In the genomic region with DNA sequence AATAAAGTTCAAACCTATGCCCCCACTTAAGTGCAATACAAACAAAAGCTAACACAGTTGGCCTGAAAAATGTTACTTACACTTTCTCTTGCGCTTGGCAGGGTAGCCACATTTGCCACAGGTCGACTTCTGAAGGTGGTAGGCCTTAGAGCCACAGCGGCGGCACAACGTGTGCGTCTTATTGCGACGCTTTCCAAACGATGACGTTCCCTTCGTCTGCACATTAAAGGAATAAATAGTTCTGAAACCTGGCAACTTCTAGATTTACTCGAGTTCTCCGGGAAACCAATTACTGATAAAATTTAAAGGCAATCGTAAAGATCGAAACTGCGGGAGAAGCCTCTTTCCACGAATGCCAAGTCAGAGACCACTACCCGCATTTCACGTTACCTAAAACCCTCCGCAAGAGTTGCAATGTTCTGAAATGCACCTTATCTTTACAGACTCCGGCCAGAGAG, we compare ENCODE assay signal across 8 cellular contexts. TPM values are rescaled to one million over a fixed set of nuclear protein-coding genes. Genes with fewer than 3 reads are reported as not detected.
DNase-seq lines count a peak whose midpoint lies in the region; ATAC-seq and TF ChIP-seq lines count a peak whose summit lies in the region.

No MANE protein-coding gene starts in this region.

- H2AK5ac ChIP-seq in mesenchymal stem cell (ENCODE audit: low read length, severe bottlenecking) = peak overlapping the region; percentile 50

- H3K4me2 ChIP-seq in mesenchymal stem cell (ENCODE audit: low read length, poor library complexity, severe bottlenecking) = peak overlapping the region; percentile 91

- H3K27ac Mint-ChIP-seq in central memory CD8-positive, alpha-beta T cell (ENCODE audit: low read depth) = peak overlapping the region; percentile 90

- peak overlapping the region; percentile 94 for H4K8ac ChIP-seq in mesenchymal stem cell (ENCODE audit: low read length)

- ATAC-seq in central memory CD8-positive, alpha-beta T cell (replicated peaks; ENCODE audit: extremely low read depth, poor library complexity, severe bottlenecking) = peak; percentile 72
- no peak for ATAC-seq in GM21390 (IDR thresholded peaks at IDR 0.05; ENCODE audit: unreplicated experiment)
- no peak for ATAC-seq in HG02610 (IDR thresholded peaks at IDR 0.05; ENCODE audit: unreplicated experiment)

- H3K79me1 ChIP-seq in mesenchymal stem cell (replicated peaks; ENCODE audit: low read length, poor library complexity, severe bottlenecking) = peaks cover 4% of the 10 kb centered on the region

- peak overlapping the region; percentile 55 to 65 for H3K18ac ChIP-seq in mesenchymal stem cell (ENCODE audit: low read depth in 1 of 2, low read length in 2 of 2)

- no peak for TF ChIP-seq CTCF in tibial nerve (IDR thresholded peaks at IDR 0.05)

- DNase-seq in activated CD4-positive, alpha-beta T cell treated with anti-CD3 and anti-CD28 coated beads for 1 hour = peak; percentile 21
- DNase-seq in activated CD4-positive, alpha-beta T cell treated with anti-CD3 and anti-CD28 coated beads for 48 hours = no peak
- DNase-seq in T-helper 1 cell = peak; percentile 22 to 71 (median 54)
- peak; percentile 48 to 70 for DNase-seq in central memory CD8-positive, alpha-beta T cell (ENCODE audit: low spot score in 2 of 2)
- DNase-seq in mesenchymal stem cell = peak; percentile 58
- DNase-seq in tibial nerve (ENCODE audit: low spot score in 2 of 2) = peak in 1 of 2 donors; percentile 9

- H3K4me1 ChIP-seq in mesenchymal stem cell (ENCODE audit: control insufficient read depth, insufficient read depth, low read depth, low read length) (peaks cover 6% of the 10 kb centered on the region), tibial nerve (peaks cover 0 to 32% (median 13%) of the 10 kb centered on the region in 4 donors)

- H3K36me3 Mint-ChIP-seq in central memory CD8-positive, alpha-beta T cell (ENCODE audit: insufficient read depth) = peaks cover 58% of the 10 kb centered on the region

- H4K91ac ChIP-seq in mesenchymal stem cell (ENCODE audit: low read length) = no peak overlapping the region

- peaks cover 18 to 50% of the 10 kb centered on the region in 2 experiments for H3K36me3 ChIP-seq in mesenchymal stem cell (ENCODE audit: control insufficient read depth in 1 of 2, insufficient read depth in 2 of 2, low read depth in 1 of 2, low read length in 2 of 2)
- H3K36me3 ChIP-seq in tibial nerve = peaks cover 0 to 47% (median 18%) of the 10 kb centered on the region in 3 donors

- peak overlapping the region; percentile 94 for H3K4me3 Mint-ChIP-seq in central memory CD8-positive, alpha-beta T cell

- H3K9ac ChIP-seq in mesenchymal stem cell (ENCODE audit: low read length) = peak overlapping the region; percentile 100

- no peak overlapping the region for H2BK120ac ChIP-seq in mesenchymal stem cell (ENCODE audit: low read depth, low read length)

- H3K27me3 Mint-ChIP-seq in central memory CD8-positive, alpha-beta T cell = no peaks in the 10 kb centered on the region

- no peaks in the 10 kb centered on the region for H3K9me3 Mint-ChIP-seq in central memory CD8-positive, alpha-beta T cell

- peak overlapping the region; percentile 3 for H2BK5ac ChIP-seq in mesenchymal stem cell (ENCODE audit: low read depth, low read length, poor library complexity, severe bottlenecking)

- H3K4me1 Mint-ChIP-seq in central memory CD8-positive, alpha-beta T cell = peaks cover 38% of the 10 kb centered on the region

- no peak overlapping the region for H3K23ac ChIP-seq in mesenchymal stem cell (ENCODE audit: low read length in 2 of 2)

- H3K27ac ChIP-seq in mesenchymal stem cell (ENCODE audit: low read length, poor library complexity, severe bottlenecking) (peak overlapping the region; percentile 68), tibial nerve (peak overlapping the region; percentile 84 to 99 (median 96))

- TF ChIP-seq EP300 in tibial nerve (IDR thresholded peaks at IDR 0.05) = no peak

- H3K4me3 ChIP-seq in mesenchymal stem cell (ENCODE audit: insufficient read depth in 1 of 2, low read depth in 1 of 2, low read length in 2 of 2) = peak overlapping the region; percentile 64 to 100
- H3K4me3 ChIP-seq in tibial nerve = peak overlapping the region; percentile 51 to 79 (median 56)

- peak overlapping the region in 1 of 2 experiments; percentile 41 for H3K14ac ChIP-seq in mesenchymal stem cell (ENCODE audit: low read length in 2 of 2)

- H3K4ac ChIP-seq in mesenchymal stem cell (ENCODE audit: low read depth in 1 of 2, low read length in 2 of 2) = peak overlapping the region; percentile 76 to 82

- no peaks in the 10 kb centered on the region for H3K9me3 ChIP-seq in mesenchymal stem cell (ENCODE audit: control insufficient read depth, low read length)
- H3K9me3 ChIP-seq in tibial nerve = no peaks in the 10 kb centered on the region

- no peak overlapping the region for H2BK15ac ChIP-seq in mesenchymal stem cell (ENCODE audit: low read depth, poor library complexity, severe bottlenecking)

- TF ChIP-seq POLR2A in tibial nerve (IDR thresholded peaks at IDR 0.05) = no peak

- under 1% methylated on average over 21 of the region's 21 CpGs for WGBS in mesenchymal stem cell
- 1% methylated on average over 21 of the region's 21 CpGs for WGBS in tibial nerve, 2 donors

- H2AFZ ChIP-seq in mesenchymal stem cell (ENCODE audit: low read depth, low read length) = no peak overlapping the region

- H3K27me3 ChIP-seq in mesenchymal stem cell (ENCODE audit: control insufficient read depth in 1 of 2, insufficient read depth in 1 of 2, low read length in 2 of 2) (no peaks in the 10 kb centered on the region), tibial nerve (no peaks in the 10 kb centered on the region)

- no peak overlapping the region for H2BK12ac ChIP-seq in mesenchymal stem cell (ENCODE audit: low read length in 2 of 2)

RNA-seq across cellular contexts. Expression of gene RPL37, which starts 0.6 kb away (rescaled TPM):
- 5,031 TPM for polyA plus RNA-seq in mesenchymal stem cell (2013, experiment 1 of 2)
- polyA plus RNA-seq in mesenchymal stem cell (2013, experiment 2 of 2) = 4,706 TPM
- total RNA-seq in tibial nerve = 100 to 1,000 TPM; 117 to 365 (median 159) TPM

RNA-seq across cellular contexts. Expression of gene CARD6, which starts 6.7 kb away (rescaled TPM):
- 3.8 TPM for polyA plus RNA-seq in mesenchymal stem cell (2013, experiment 1 of 2)
- polyA plus RNA-seq in mesenchymal stem cell (2013, experiment 2 of 2) = 3.9 TPM
- 10 to 100 TPM in 3 of 4 donors, 1 to 10 TPM in 1; 7.6 to 16.1 (median 11.3) TPM for total RNA-seq in tibial nerve

RNA-seq across cellular contexts. Expression of gene PRKAA1, which starts 36.2 kb away (rescaled TPM):
- 64.0 TPM for polyA plus RNA-seq in mesenchymal stem cell (2013, experiment 1 of 2)
- polyA plus RNA-seq in mesenchymal stem cell (2013, experiment 2 of 2) = 64.5 TPM
- total RNA-seq in tibial nerve = 10 to 100 TPM; 66.2 to 86.1 (median 77.9) TPM
